ENCODE assay signal across 18 cellular contexts in the genomic region with DNA sequence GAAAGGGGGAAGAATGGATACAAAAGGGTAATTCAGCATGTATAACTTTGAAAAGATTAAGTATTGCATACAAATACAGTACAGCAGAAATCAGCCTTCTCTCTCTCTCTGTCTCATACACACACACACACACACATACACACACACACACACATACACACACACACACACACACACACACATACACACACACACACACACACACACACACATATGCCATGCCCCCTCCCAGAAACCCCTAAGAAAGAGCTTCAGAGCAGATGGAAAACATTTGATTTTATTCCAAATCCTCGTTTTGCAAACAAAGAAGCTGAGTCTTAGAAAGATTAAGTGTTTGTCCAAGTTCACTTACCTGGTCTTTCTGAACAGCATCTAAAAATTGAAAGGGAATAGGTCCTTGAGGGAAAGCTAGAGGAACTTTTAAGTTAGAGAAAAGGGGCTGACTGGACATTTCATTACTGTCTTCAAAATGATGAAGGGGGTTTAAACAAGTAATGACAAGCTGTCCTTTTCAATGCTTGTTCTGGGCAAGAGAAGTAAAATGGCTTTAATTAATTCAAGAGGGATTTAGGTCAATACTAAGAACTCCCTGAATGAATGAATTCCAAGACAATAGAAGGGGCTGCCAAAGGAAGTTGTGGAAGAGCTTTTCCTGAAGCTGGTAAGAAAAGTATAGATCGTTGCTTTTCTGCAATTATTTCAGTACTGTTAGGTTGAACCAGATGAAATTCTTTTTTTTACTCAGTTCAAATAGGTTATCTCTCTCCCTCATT.
A peak's percentile ranks its signal among the peaks of the same experiment; 100 is the strongest.
DNase-seq lines count a peak whose midpoint lies in the region; ATAC-seq, FAIRE-seq and TF ChIP-seq lines count a peak whose summit lies in the region.
"Had no signal": no experiment of that assay in that cellular context is flagged by ENCODE, and none has a peak within 500 bp of the region (broad histone marks: within the 10 kb centered on the region; RNA-seq: fewer than 3 reads in every experiment).

No MANE protein-coding gene starts in this region.

- no peak overlapping the region for H3K14ac ChIP-seq in neuronal stem cell (ENCODE audit: low read length)

- no peak for TF ChIP-seq EP300 in K562 (IDR thresholded peaks at IDR 0.05; ENCODE audit: low read length)

- H3K9ac ChIP-seq in OCI-LY3 (ENCODE audit: low read length), result no peak overlapping the region
- no peak overlapping the region for H3K9ac ChIP-seq in K562 (ENCODE audit: insufficient read depth in 1 of 2, low read depth in 2 of 2, low read length in 2 of 2)
- no peak overlapping the region for H3K9ac ChIP-seq in neuronal stem cell (ENCODE audit: low read depth, low read length, poor library complexity)

- H3K4ac ChIP-seq in neuronal stem cell (ENCODE audit: low read length), result no peak overlapping the region

- 5% methylated on average over 2 of the region's 2 CpGs for WGBS in K562 (ENCODE audit: insufficient coverage, low coverage, missing lambda C conversion rate)
- WGBS in neuronal stem cell (ENCODE audit: extremely low coverage in 2 of 2, insufficient read length in 2 of 2, insufficient replicate concordance in 1 of 2), 2 donors, result no CpG with 5 or more reads among the region's 2 CpGs

- no peaks in the 10 kb centered on the region for H3K4me1 ChIP-seq in OCI-LY3 (ENCODE audit: low read length)
- no peaks in the 10 kb centered on the region for H3K4me1 ChIP-seq in K562 (replicated peaks in 1 of 2; ENCODE audit: control insufficient read depth in 2 of 2, insufficient read depth in 2 of 2, low read length in 2 of 2)
- H3K4me1 ChIP-seq in neuronal stem cell (ENCODE audit: control insufficient read depth in 2 of 2, insufficient read depth in 1 of 2, low read depth in 1 of 2, low read length in 2 of 2), result peaks cover 0 to 8% of the 10 kb centered on the region in 2 donors

- H3K4me1 Mint-ChIP-seq in nephron, result peaks cover 9% of the 10 kb centered on the region
- H3K4me1 Mint-ChIP-seq in activated CD4-positive, alpha-beta T cell treated with anti-CD3 and anti-CD28 coated beads for 36 hours, result no peaks in the 10 kb centered on the region

- H3K9me3 ChIP-seq in OCI-LY3 (ENCODE audit: insufficient read depth, low read length), result no peaks in the 10 kb centered on the region
- no peaks in the 10 kb centered on the region for H3K9me3 ChIP-seq in K562 (replicated peaks; ENCODE audit: control insufficient read depth, insufficient read depth, low read depth, low read length)
- no peaks in the 10 kb centered on the region for H3K9me3 ChIP-seq in neuronal stem cell (replicated peaks in 1 of 2; ENCODE audit: control insufficient read depth in 2 of 2, insufficient read depth in 1 of 2, low read depth in 1 of 2, low read length in 2 of 2)

- no TSS peak for BruUV-seq in K562 (replicated peaks; lab: Mats Ljungman, UMichigan)

- H4K91ac ChIP-seq in neuronal stem cell (ENCODE audit: low read depth, low read length, poor library complexity), result no peak overlapping the region

- H2BK15ac ChIP-seq in neuronal stem cell (ENCODE audit: low read length), result no peak overlapping the region

- intact Hi-C loops in K562 (cut with micrococcal nuclease), result no loop called here
- intact Hi-C loops in activated CD4-positive, alpha-beta T cell treated with anti-CD3 and anti-CD28 coated beads for 36 hours (cut with DNase I, micrococcal nuclease), result no loop called here

- no peaks in the 10 kb centered on the region for H3K79me1 ChIP-seq in neuronal stem cell (ENCODE audit: low read depth, low read length)

- H3K9me3 Mint-ChIP-seq in nephron, result no peaks in the 10 kb centered on the region
- no peaks in the 10 kb centered on the region for H3K9me3 Mint-ChIP-seq in activated CD4-positive, alpha-beta T cell treated with anti-CD3 and anti-CD28 coated beads for 36 hours (ENCODE audit: low read depth)
- H3K9me3 Mint-ChIP-seq: H9 had no signal

- no peak overlapping the region for H2BK12ac ChIP-seq in neuronal stem cell (ENCODE audit: low read length)

- no peak overlapping the region for H3K18ac ChIP-seq in neuronal stem cell (ENCODE audit: low read length)

- CTCF ChIA-PET in K562 (lab: Yijun Ruan, JAX; ENCODE audit: low intra/inter-chr PET ratio), result no interaction called here
- CTCF ChIA-PET in activated CD4-positive, alpha-beta T cell treated with anti-CD3 and anti-CD28 coated beads for 36 hours (lab: Charles Lee), result no interaction called here

- in situ Hi-C loops in K562 (cut with MboI), result no loop called here

- no peak overlapping the region for H3K4me3 Mint-ChIP-seq in nephron
- H3K4me3 Mint-ChIP-seq in activated CD4-positive, alpha-beta T cell treated with anti-CD3 and anti-CD28 coated beads for 36 hours, result no peak overlapping the region
- H3K4me3 Mint-ChIP-seq: CD4-positive, alpha-beta T cell; H9 had no signal

- ATAC-seq in K562, result no peak
- no peak for ATAC-seq in activated CD4-positive, alpha-beta T cell treated with anti-CD3 and anti-CD28 coated beads for 36 hours
- ATAC-seq: GM12878 had no signal

- H2BK120ac ChIP-seq in neuronal stem cell (ENCODE audit: low read depth, low read length), result no peak overlapping the region

- H3K4me3 ChIP-seq in OCI-LY3 (ENCODE audit: low read length), result no peak overlapping the region
- H3K4me3 ChIP-seq in K562, result no peak overlapping the region
- H3K4me3 ChIP-seq in neuronal stem cell (ENCODE audit: low read length in 2 of 2), result no peak overlapping the region
- H3K4me3 ChIP-seq: GM12878 had no signal

- H4K20me1 ChIP-seq in OCI-LY3 (ENCODE audit: insufficient read depth, low read length), result no peaks in the 10 kb centered on the region
- H4K20me1 ChIP-seq in K562 (replicated peaks; ENCODE audit: control insufficient read depth, insufficient read depth, low read length), result no peaks in the 10 kb centered on the region

- H3K27ac ChIP-seq in OCI-LY3 (ENCODE audit: low read length) (no peak overlapping the region), K562 (ENCODE audit: extremely low read depth, low read depth, low read length) (no peak overlapping the region), neuronal stem cell (replicated peaks; ENCODE audit: low read length) (no peak overlapping the region)
- H3K27ac ChIP-seq: C4-2B, HL-60 had no signal

- no peak overlapping the region for H4K8ac ChIP-seq in neuronal stem cell (ENCODE audit: low read depth, low read length)

- no peak for TF ChIP-seq POLR2A in K562 (conservative IDR thresholded peaks at IDR 0.05)

- H3K27me3 Mint-ChIP-seq in nephron (ENCODE audit: low read depth), result no peaks in the 10 kb centered on the region
- H3K27me3 Mint-ChIP-seq in activated CD4-positive, alpha-beta T cell treated with anti-CD3 and anti-CD28 coated beads for 36 hours, result no peaks in the 10 kb centered on the region
- H3K27me3 Mint-ChIP-seq: CD4-positive, alpha-beta T cell had no signal

- H3K36me3 ChIP-seq in OCI-LY3 (replicated peaks; ENCODE audit: low read depth, low read length) (no peaks in the 10 kb centered on the region), K562 (ENCODE audit: control insufficient read depth, insufficient read depth, low read length) (no peaks in the 10 kb centered on the region), neuronal stem cell (replicated peaks in 1 of 2; ENCODE audit: control insufficient read depth in 2 of 2, insufficient read depth in 2 of 2, low read length in 2 of 2) (no peaks in the 10 kb centered on the region)

- DNase-seq in K562 (ENCODE audit: extremely low read depth in 1 of 4, low spot score in 3 of 4) (no peak), neuronal stem cell (ENCODE audit: low spot score) (no peak), AG08396 (ENCODE audit: low spot score) (no peak)
- DNase-seq in stimulated activated CD4-positive, alpha-beta T cell treated with anti-CD3 and anti-CD28 coated beads, Interleukin-15, amount 100 ng/mL, for 24 hours, result no peak
- no peak for DNase-seq in activated CD4-positive, alpha-beta T cell treated with anti-CD3 and anti-CD28 coated beads for 36 hours
- DNase-seq: ACHN; AML-193; CD4-positive, alpha-beta T cell; DMS153; DND-41; EL; H9 had no signal

- no peak overlapping the region for H3K23ac ChIP-seq in neuronal stem cell (ENCODE audit: low read depth, low read length, poor library complexity)

- no peaks in the 10 kb centered on the region for H3K9me1 ChIP-seq in K562 (ENCODE audit: control insufficient read depth, insufficient read depth, low read length)

- H2AFZ ChIP-seq in OCI-LY3 (ENCODE audit: low read depth, low read length) (0 out of 2 replicates have a peak overlapping the region, but pooled peaks have one; percentile 22), K562 (ENCODE audit: low read depth, low read length) (no peak overlapping the region), neuronal stem cell (ENCODE audit: low read length) (peak overlapping the region; percentile 73)

- H3K79me2 ChIP-seq in OCI-LY3 (ENCODE audit: low read length), result no peaks in the 10 kb centered on the region
- no peaks in the 10 kb centered on the region for H3K79me2 ChIP-seq in K562 (ENCODE audit: control insufficient read depth, insufficient read depth, low read length)

- POLR2A ChIA-PET in K562 (lab: Yijun Ruan, JAX), result interaction anchor here (0.6 to 0.8 kb wide), 3 partner anchors 10 to 241 kb away, joined by 3 read pairs; no protein-coding TSS in a partner anchor
- POLR2A ChIA-PET in activated CD4-positive, alpha-beta T cell treated with anti-CD3 and anti-CD28 coated beads for 36 hours (lab: Charles Lee), result no interaction called here

- no peak overlapping the region for H2AK5ac ChIP-seq in neuronal stem cell (ENCODE audit: low read depth, low read length)

- peak overlapping the region; percentile 40 to 60 (median 55) for H3K27ac Mint-ChIP-seq in nephron
- H3K27ac Mint-ChIP-seq in activated CD4-positive, alpha-beta T cell treated with anti-CD3 and anti-CD28 coated beads for 36 hours, result no peak overlapping the region
- H3K27ac Mint-ChIP-seq: CD4-positive, alpha-beta T cell; H9 had no signal

- FAIRE-seq in K562 (lab: Jason Lieb, UNC), result no peak
- FAIRE-seq: GM12878, H1 had no signal

- no peak overlapping the region for H2BK5ac ChIP-seq in neuronal stem cell (ENCODE audit: low read length)

- H3K4me2 ChIP-seq in OCI-LY3 (ENCODE audit: low read length) (no peak overlapping the region), K562 (ENCODE audit: insufficient read depth, low read length) (no peak overlapping the region), neuronal stem cell (ENCODE audit: insufficient read depth, low read length, poor library complexity, severe bottlenecking) (no peak overlapping the region)

- no peak for TF ChIP-seq CTCF in OCI-LY3 (IDR thresholded peaks at IDR 0.05; ENCODE audit: low read depth, low read length)
- no peak for TF ChIP-seq CTCF in K562 (IDR thresholded peaks at IDR 0.05 in 2 of 3, conservative IDR thresholded peaks at IDR 0.05 in 1 of 3; ENCODE audit: insufficient read depth in 2 of 3, low read depth in 1 of 3, low read length in 3 of 3)
- no peak for TF ChIP-seq CTCF in nephron (IDR thresholded peaks at IDR 0.05; ENCODE audit: unreplicated experiment in 3 of 3)

- no peaks in the 10 kb centered on the region for H3K36me3 Mint-ChIP-seq in nephron (ENCODE audit: low read depth)
- H3K36me3 Mint-ChIP-seq in activated CD4-positive, alpha-beta T cell treated with anti-CD3 and anti-CD28 coated beads for 36 hours (ENCODE audit: low read depth), result no peaks in the 10 kb centered on the region

- TF ChIP-seq RAD21 in K562 (CRISPR knock-in tag; conservative IDR thresholded peaks at IDR 0.05 in 1 of 2, IDR thresholded peaks at IDR 0.05 in 1 of 2), result no peak

- H3K27me3 ChIP-seq in OCI-LY3 (ENCODE audit: low read depth, low read length) (no peaks in the 10 kb centered on the region), K562 (ENCODE audit: control insufficient read depth in 2 of 2, insufficient read depth in 2 of 2, low read length in 2 of 2) (no peaks in the 10 kb centered on the region), neuronal stem cell (ENCODE audit: control insufficient read depth in 3 of 3, insufficient read depth in 3 of 3, low read depth in 1 of 3, low read length in 3 of 3) (no peaks in the 10 kb centered on the region)
